9 cellular contexts compared by ENCODE assay signal in the genomic region with DNA sequence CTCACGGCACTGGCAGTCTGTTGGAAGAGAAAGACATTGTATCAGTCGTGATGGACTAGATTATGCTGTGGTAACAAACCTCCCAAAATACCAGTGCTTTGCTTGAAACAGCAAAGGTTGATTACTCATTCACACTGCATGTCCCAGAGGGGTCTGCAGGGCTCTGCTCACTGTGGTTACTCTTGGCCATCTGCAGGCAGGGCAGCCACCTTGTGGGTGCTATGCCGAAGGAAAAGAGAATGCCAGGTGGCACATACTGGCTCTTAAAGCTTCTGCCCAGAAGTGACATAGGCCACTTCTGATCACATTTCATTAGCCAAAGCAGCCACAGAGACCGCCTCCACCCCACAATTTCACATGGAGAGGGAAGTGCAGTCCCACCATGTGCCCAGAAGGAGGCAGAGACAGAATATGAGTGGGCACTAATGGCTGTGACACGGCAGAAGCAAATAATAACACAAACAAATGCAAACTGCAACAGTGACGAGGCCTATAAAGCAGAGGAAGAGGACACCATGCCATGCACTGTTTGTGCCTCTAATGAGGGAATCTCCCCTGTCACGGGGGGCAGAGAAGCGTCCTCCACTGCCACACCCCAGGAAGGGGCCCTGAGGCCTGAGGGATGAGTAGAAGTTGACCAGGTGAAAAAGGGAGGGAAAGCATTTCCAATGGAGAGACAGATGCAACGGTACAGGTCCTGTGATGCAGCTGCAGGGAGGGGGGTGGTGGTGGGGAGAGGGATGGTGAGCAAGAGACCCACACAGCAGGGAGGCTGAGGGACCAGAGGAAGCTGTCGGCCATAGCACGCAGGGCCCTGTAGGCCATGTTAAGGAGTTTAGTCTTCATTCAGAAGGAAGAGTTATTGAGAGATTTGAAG. TPM values are rescaled to one million over a fixed set of nuclear protein-coding genes. Genes with fewer than 3 reads are reported as not detected.
DNase-seq lines count a peak whose midpoint lies in the region; ATAC-seq and TF ChIP-seq lines count a peak whose summit lies in the region.
"Had no signal": no experiment of that assay in that cellular context is flagged by ENCODE, and none has a peak within 500 bp of the region (broad histone marks: within the 10 kb centered on the region; RNA-seq: fewer than 3 reads in every experiment).

No MANE protein-coding gene starts in this region.

- intact Hi-C loops in dorsolateral prefrontal cortex (cut with DNase I) (loop anchor here in 1 of 2 donors (10.0 kb wide), 1 partner anchor 131 kb away; a partner anchor contains a TSS), psoas muscle (cut with DNase I) (no loop called here)

- POLR2A ChIA-PET in CD8-positive, alpha-beta memory T cell (lab: Charles Lee), result no interaction called here

- H3K4me1 ChIP-seq in psoas muscle, result no peaks in the 10 kb centered on the region
- H3K4me1 ChIP-seq in CD8-positive, alpha-beta memory T cell (ENCODE audit: insufficient read depth, low read length), result no peaks in the 10 kb centered on the region

- peak; percentile 18 for DNase-seq in NCI-H2227 (lab: John Stamatoyannopoulos, UW; ENCODE audit: unreplicated experiment)
- DNase-seq in NCI-H2227 treated with DMSO at 0.1 percent for 48 hours (lab: John Stamatoyannopoulos, UW), result no peak
- peak; percentile 54 for DNase-seq in H4 (ENCODE audit: low spot score)
- peak; percentile 37 to 79 for DNase-seq in NCI-H524 (lab: John Stamatoyannopoulos, UW)
- no peak for DNase-seq in dorsolateral prefrontal cortex
- DNase-seq in psoas muscle, result no peak
- no peak for DNase-seq in CD8-positive, alpha-beta memory T cell
- no peak for DNase-seq in NCI-H2171 (lab: John Stamatoyannopoulos, UW)

- no peaks in the 10 kb centered on the region for H3K4me1 Mint-ChIP-seq in CD8-positive, alpha-beta memory T cell

- H3K9me3 Mint-ChIP-seq in CD8-positive, alpha-beta memory T cell, result no peaks in the 10 kb centered on the region
- H3K9me3 Mint-ChIP-seq: natural killer cell treated with Interleukin-12 subunit alpha and Interleukin-12 subunit beta and Interleukin-15 and Interleukin-18, amount 100 ng/mL, for 72 hours had no signal

- H3K27me3 ChIP-seq in dorsolateral prefrontal cortex, result no peaks in the 10 kb centered on the region
- no peaks in the 10 kb centered on the region for H3K27me3 ChIP-seq in psoas muscle (ENCODE audit: insufficient read depth in 3 of 3, low read length in 2 of 3)
- H3K27me3 ChIP-seq in CD8-positive, alpha-beta memory T cell (ENCODE audit: insufficient read depth, low read length, poor library complexity, severe bottlenecking), result no peaks in the 10 kb centered on the region

- H3K27ac Mint-ChIP-seq in CD8-positive, alpha-beta memory T cell, result no peak overlapping the region
- H3K27ac Mint-ChIP-seq: natural killer cell treated with Interleukin-12 subunit alpha and Interleukin-12 subunit beta and Interleukin-15 and Interleukin-18, amount 100 ng/mL, for 72 hours had no signal

- ATAC-seq in psoas muscle, result no peak

- H3K4me3 Mint-ChIP-seq in CD8-positive, alpha-beta memory T cell, result no peak overlapping the region
- H3K4me3 Mint-ChIP-seq: natural killer cell treated with Interleukin-12 subunit alpha and Interleukin-12 subunit beta and Interleukin-15 and Interleukin-18, amount 100 ng/mL, for 72 hours had no signal

- TF ChIP-seq CTCF in dorsolateral prefrontal cortex (IDR thresholded peaks at IDR 0.05 in 54 of 56, conservative IDR thresholded peaks at IDR 0.05 in 2 of 56; ENCODE audit: low read depth in 1 of 56, partially characterized antibody in 56 of 56) (peak in 49 of 56 donors; percentile 17 to 64 (median 45)), psoas muscle (IDR thresholded peaks at IDR 0.05) (peak; percentile 34)

- H3K27ac ChIP-seq in dorsolateral prefrontal cortex, result no peak overlapping the region
- no peak overlapping the region for H3K27ac ChIP-seq in psoas muscle
- no peak overlapping the region for H3K27ac ChIP-seq in CD8-positive, alpha-beta memory T cell (ENCODE audit: low read depth, low read length)

- CTCF ChIA-PET in CD8-positive, alpha-beta memory T cell (lab: Charles Lee), result no interaction called here

- H3K36me3 Mint-ChIP-seq in CD8-positive, alpha-beta memory T cell, result no peaks in the 10 kb centered on the region
- H3K36me3 Mint-ChIP-seq: natural killer cell treated with Interleukin-12 subunit alpha and Interleukin-12 subunit beta and Interleukin-15 and Interleukin-18, amount 100 ng/mL, for 72 hours had no signal

- 62 to 65% (median 63%) methylated on average over 11 of the region's 11 CpGs for WGBS in psoas muscle, 3 donors

- no peaks in the 10 kb centered on the region for H3K9me3 ChIP-seq in psoas muscle
- no peaks in the 10 kb centered on the region for H3K9me3 ChIP-seq in CD8-positive, alpha-beta memory T cell (ENCODE audit: low read length)

- H3K36me3 ChIP-seq in psoas muscle (ENCODE audit: insufficient read depth in 1 of 2, low read depth in 1 of 2), result no peaks in the 10 kb centered on the region
- no peaks in the 10 kb centered on the region for H3K36me3 ChIP-seq in CD8-positive, alpha-beta memory T cell (ENCODE audit: insufficient read depth, low read length)

- H3K27me3 Mint-ChIP-seq in CD8-positive, alpha-beta memory T cell, result peaks cover 0 to 17% of the 10 kb centered on the region in 2 donors

- H3K4me3 ChIP-seq in dorsolateral prefrontal cortex (no peak overlapping the region), psoas muscle (no peak overlapping the region)
- H3K4me3 ChIP-seq in CD8-positive, alpha-beta memory T cell (ENCODE audit: low read length), result no peak overlapping the region

RNA-seq across cellular contexts. Expression of a gene that starts 51.7 kb away (rescaled TPM):
- total RNA-seq in H4 (2014; rRNA removed; shearing (Covaris generic)), result 3.2 and 5.3 TPM in 2 replicates
- total RNA-seq in dorsolateral prefrontal cortex (10 to 100 TPM in 118 of 120 experiments, 1 to 10 TPM in 2; 9.5 to 27.3 (median 14.3) TPM), psoas muscle (10 to 100 TPM in 2 of 4 donors, 1 to 10 TPM in 2; 8.5 to 18.2 (median 10.3) TPM)
- polyA plus RNA-seq in psoas muscle, result 1 to 10 TPM; 4.4 to 8.4 (median 4.8) TPM
- total RNA-seq in CD8-positive, alpha-beta memory T cell, result 10 to 100 TPM; 14.2 to 15.7 TPM
- 7.6 TPM for polyA plus RNA-seq in CD8-positive, alpha-beta memory T cell

Comparison
In these comparisons a context has a peak if more than half of its experiments do, and no peak if none do; other contexts are left out.
1. DNase-seq: peak in NCI-H2227 (single experiment), H4 (single experiment) and NCI-H524 (2 of 2); none in NCI-H2227 treated with DMSO at 0.1 percent for 48 hours (single experiment), dorsolateral prefrontal cortex (0 of 10), psoas muscle (0 of 2), CD8-positive, alpha-beta memory T cell (0 of 5) and NCI-H2171 (single experiment).